1 cellular context compared by ENCODE assay signal in genomic region chr18:11860594-11861450, GRCh38.
TF ChIP-seq lines count a peak whose summit lies in the region.

No MANE protein-coding gene starts in this region.

TF ChIP-seq in IMR-90, 13 proteins besides CTCF, POLR2A, EP300 and RAD21 (continued from another document):
- TF ChIP-seq USF2 (IDR thresholded peaks at IDR 0.05; ENCODE audit: low read depth, low read length) (no peak), NFE2L2 (IDR thresholded peaks at IDR 0.05; ENCODE audit: low read depth, low read length) (no peak), FOS (IDR thresholded peaks at IDR 0.05; ENCODE audit: low read depth, low read length) (no peak), RCOR1 (IDR thresholded peaks at IDR 0.05; ENCODE audit: insufficient replicate concordance, low read length) (no peak), SMC3 (IDR thresholded peaks at IDR 0.05; ENCODE audit: low read depth, low read length) (no peak), MAFK (IDR thresholded peaks at IDR 0.05; ENCODE audit: low read depth, low read length) (no peak), CEBPB (IDR thresholded peaks at IDR 0.05; ENCODE audit: low read depth, low read length) (no peak), CHD1 (IDR thresholded peaks at IDR 0.05; ENCODE audit: low read depth, low read length) (no peak), MAZ (IDR thresholded peaks at IDR 0.05; ENCODE audit: borderline replicate concordance, low read depth, low read length) (no peak)
